Comparison of ENCODE assay signal across 18 cellular contexts in the genomic region with DNA sequence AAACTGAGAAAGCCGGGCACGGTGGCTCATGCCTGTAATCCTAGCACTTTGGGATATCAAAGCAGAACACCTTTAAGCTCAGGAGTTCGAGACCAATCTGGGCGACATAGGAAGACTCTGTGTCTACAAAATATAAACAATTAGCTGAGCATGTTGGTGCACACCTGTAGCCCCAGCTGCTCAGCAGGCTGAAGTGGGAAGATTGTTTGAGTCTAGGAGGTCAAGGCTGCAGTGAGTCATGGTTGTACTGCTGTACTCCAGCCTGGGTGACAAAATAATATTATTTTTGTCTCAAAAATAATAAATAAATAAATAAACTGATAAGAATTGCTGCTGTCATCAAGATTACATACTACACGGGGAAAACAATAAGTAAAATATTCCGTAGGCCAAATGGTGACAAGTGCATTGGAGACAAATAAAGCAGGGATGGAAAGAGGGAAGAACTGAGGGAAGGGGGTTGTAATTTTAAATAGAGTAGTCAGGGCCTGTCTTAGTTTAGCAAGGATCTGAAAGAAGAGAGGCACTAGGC.
"Had no signal": no experiment of that assay in that cellular context is flagged by ENCODE, and none has a peak within 500 bp of the region (broad histone marks: within the 10 kb centered on the region; RNA-seq: fewer than 3 reads in every experiment).

No MANE protein-coding gene starts in this region.

- H3K9me3 ChIP-seq: body of pancreas, gastroesophageal sphincter, heart right ventricle, right atrium auricular region, upper lobe of left lung had no signal

- H3K27me3 ChIP-seq: body of pancreas, gastroesophageal sphincter, heart right ventricle, right atrium auricular region, upper lobe of left lung had no signal

- H3K36me3 ChIP-seq: gastroesophageal sphincter, heart right ventricle, right atrium auricular region, upper lobe of left lung had no signal

- ATAC-seq: body of pancreas; gastroesophageal sphincter; heart right ventricle; stimulated activated naive CD8-positive, alpha-beta T cell treated with anti-CD3 and anti-CD28 coated beads, Interleukin-15, Interleukin-2, amounts not matched to agents 100 U/mL and 50 U/mL, for 24 hours; T-cell had no signal

- H3K27ac ChIP-seq: body of pancreas, gastroesophageal sphincter, heart right ventricle, right atrium auricular region, skin epidermis, upper lobe of left lung had no signal

- DNase-seq: activated CD4-positive, CD25-positive, alpha-beta regulatory T cell treated with anti-CD3 and anti-CD28 coated beads, Interleukin-2, amount 50 U/mL, for 72 hours; activated naive CD4-positive, alpha-beta T cell treated with anti-CD3 and anti-CD28 coated beads, Interleukin-2, amount 10 ng/mL, durations not matched to agents 7 days and 5 days; activated T-cell treated with anti-CD3 and anti-CD28 coated beads, Interleukin-2, amount 50 U/mL, for 24 hours; amygdala; body of pancreas; central memory CD4-positive, alpha-beta T cell; cortex of kidney; effector memory CD4-positive, alpha-beta T cell; heart right ventricle; occipital lobe; stimulated activated CD4-positive, alpha-beta T cell treated with anti-CD3 and anti-CD28 coated beads, Interleukin-4, amount 100 ng/mL, for 4 hours; stimulated activated naive CD8-positive, alpha-beta T cell treated with anti-CD3 and anti-CD28 coated beads, Interleukin-15, Interleukin-2, amounts not matched to agents 100 U/mL and 50 U/mL, for 24 hours; T-cell; T-helper 9 cell; upper lobe of left lung had no signal

- H3K4me3 ChIP-seq: body of pancreas, gastroesophageal sphincter, heart right ventricle, right atrium auricular region, skin epidermis, upper lobe of left lung had no signal

- H3K4me1 ChIP-seq: body of pancreas had no signal
